In genomic region chr15:78437762-78438594, GRCh38 we compare ENCODE assay signal across 1 cellular context.
TF ChIP-seq lines count a peak whose summit lies in the region.

Gene IREB2 (plus strand): TSS chr15:78438216. CDS start chr15:78438338, 122 bp downstream.

TF ChIP-seq in HEK293, 187 proteins besides CTCF, POLR2A, EP300 and RAD21 (continued from another document and continues in another):
- TF ChIP-seq PRDM2 (tag by site-specific recombination; IDR thresholded peaks at IDR 0.05; ENCODE audit: borderline replicate concordance) (no peak), KLF16 (tag by site-specific recombination; IDR thresholded peaks at IDR 0.05) (peak; percentile 97), SCRT1 (tag by site-specific recombination; IDR thresholded peaks at IDR 0.05; ENCODE audit: borderline replicate concordance) (peak; percentile 94; the same call in 1 of the 2 replicates), MZF1 (tag by site-specific recombination; IDR thresholded peaks at IDR 0.05; ENCODE audit: borderline replicate concordance) (peak; percentile 43; the same call in 1 of the 2 replicates), ZIC2 (tag by site-specific recombination; IDR thresholded peaks at IDR 0.05) (peak; percentile 95), HOXD13 (CRISPR knock-in tag; IDR thresholded peaks at IDR 0.05; ENCODE audit: borderline replicate concordance) (0 out of 2 replicates have a peak, but pooled peaks have one; percentile 65), ZNF561 (tag by site-specific recombination; IDR thresholded peaks at IDR 0.05; ENCODE audit: borderline replicate concordance) (peak; percentile 85; the same call in 1 of the 2 replicates), PBX3 (CRISPR knock-in tag; IDR thresholded peaks at IDR 0.05) (0 out of 2 replicates have a peak, but pooled peaks have one; percentile 78), ZNF513 (tag by site-specific recombination; IDR thresholded peaks at IDR 0.05) (0 out of 2 replicates have a peak, but pooled peaks have one; percentile 19), PATZ1 (tag by site-specific recombination; IDR thresholded peaks at IDR 0.05) (peak; percentile 95), ZSCAN16 (tag by site-specific recombination; IDR thresholded peaks at IDR 0.05) (no peak), ZNF664 (tag by site-specific recombination; IDR thresholded peaks at IDR 0.05) (no peak), ZNF610 (tag by site-specific recombination; IDR thresholded peaks at IDR 0.05; ENCODE audit: borderline replicate concordance) (peak; percentile 80), YY2 (tag by site-specific recombination; IDR thresholded peaks at IDR 0.05) (peak; percentile 79), ZBTB10 (tag by site-specific recombination; IDR thresholded peaks at IDR 0.05) (peak; percentile 79), OVOL3 (tag by site-specific recombination; IDR thresholded peaks at IDR 0.05) (peak; percentile 93), ZBTB11 (tag by site-specific recombination; conservative IDR thresholded peaks at IDR 0.05; ENCODE audit: low read depth) (peak; percentile 57), ZNF292 (tag by site-specific recombination; IDR thresholded peaks at IDR 0.05; ENCODE audit: borderline replicate concordance, low read depth) (no peak), KLF1 (tag by site-specific recombination; IDR thresholded peaks at IDR 0.05) (peak; percentile 47), EGR2 (tag by site-specific recombination; IDR thresholded peaks at IDR 0.05; ENCODE audit: low read depth) (peak; percentile 96), ZNF843 (tag by site-specific recombination; IDR thresholded peaks at IDR 0.05) (peak; percentile 31; the same call in 1 of the 2 replicates), ZNF214 (tag by site-specific recombination; IDR thresholded peaks at IDR 0.05; ENCODE audit: borderline replicate concordance) (no peak), ZNF580 (tag by site-specific recombination; IDR thresholded peaks at IDR 0.05) (peak; percentile 46; the same call in 1 of the 2 replicates), ZNF426 (tag by site-specific recombination; IDR thresholded peaks at IDR 0.05) (no peak), ZNF394 (tag by site-specific recombination; IDR thresholded peaks at IDR 0.05; ENCODE audit: borderline replicate concordance) (peak; percentile 54; the same call in 1 of the 2 replicates), HOXA7 (CRISPR knock-in tag; IDR thresholded peaks at IDR 0.05; ENCODE audit: borderline replicate concordance) (0 out of 2 replicates have a peak, but pooled peaks have one; percentile 19), ZSCAN23 (tag by site-specific recombination; IDR thresholded peaks at IDR 0.05) (peak; percentile 67; the same call in 1 of the 2 replicates), ZNF335 (tag by site-specific recombination; conservative IDR thresholded peaks at IDR 0.05) (peak; percentile 85; the same call in 1 of the 2 replicates), ZNF692 (tag by site-specific recombination; IDR thresholded peaks at IDR 0.05) (peak; percentile 61), ZNF280C (tag by site-specific recombination; IDR thresholded peaks at IDR 0.05) (no peak), ZNF175 (tag by site-specific recombination; IDR thresholded peaks at IDR 0.05) (no peak), ZNF19 (tag by site-specific recombination; IDR thresholded peaks at IDR 0.05; ENCODE audit: low read depth) (no peak), TRIM28 (IDR thresholded peaks at IDR 0.05; ENCODE audit: borderline replicate concordance, low read length) (0 out of 2 replicates have a peak, but pooled peaks have one; percentile 45), ZFHX2 (tag by site-specific recombination; conservative IDR thresholded peaks at IDR 0.05) (peak; percentile 98), KLF7 (tag by site-specific recombination; IDR thresholded peaks at IDR 0.05; ENCODE audit: borderline replicate concordance) (peak; percentile 82; the same call in 1 of the 2 replicates)
